Comparison of ENCODE assay signal across 20 cellular contexts in genomic region chr9:95036676-95037075, GRCh38.
DNase-seq lines count a peak whose midpoint lies in the region; ATAC-seq and TF ChIP-seq lines count a peak whose summit lies in the region.
"Had no signal": no experiment of that assay in that cellular context is flagged by ENCODE, and none has a peak within 500 bp of the region (broad histone marks: within the 10 kb centered on the region; RNA-seq: fewer than 3 reads in every experiment).

No MANE protein-coding gene starts in this region.

- H3K9ac ChIP-seq in PC-3 (ENCODE audit: low read length): no peak overlapping the region

- H3K4me3 ChIP-seq in ascending aorta: peak overlapping the region in 1 of 2 donors; percentile 14
- no peak overlapping the region for H3K4me3 ChIP-seq in skin epidermis
- no peak overlapping the region for H3K4me3 ChIP-seq in PC-3 (ENCODE audit: low read length)
- H3K4me3 ChIP-seq: adrenal gland, heart left ventricle had no signal

- no peak overlapping the region for H3K4me3 Mint-ChIP-seq in mesothelial cell of epicardium
- H3K4me3 Mint-ChIP-seq: activated CD4-positive, alpha-beta T cell treated with anti-CD3 and anti-CD28 coated beads for 36 hours; CD4-positive, alpha-beta memory T cell had no signal

- peak; percentile 64 for DNase-seq in Ammon's horn (ENCODE audit: low spot score)
- DNase-seq in ascending aorta (ENCODE audit: low spot score in 2 of 2): no peak
- DNase-seq in mesothelial cell of epicardium (ENCODE audit: low spot score in 2 of 2, unreplicated experiment in 2 of 2): no peak
- no peak for DNase-seq in stimulated activated CD4-positive, alpha-beta T cell treated with anti-CD3 and anti-CD28 coated beads, Interleukin-12 subunit alpha, Interleukin-12 subunit beta, amount 100 ng/mL, for 4 hours
- no peak for DNase-seq in PC-3
- DNase-seq in CD1c-positive myeloid dendritic cell (ENCODE audit: extremely low spot score): no peak
- no peak for DNase-seq in stimulated activated CD8-positive, alpha-beta memory T cell treated with anti-CD3 and anti-CD28 coated beads, Interleukin-4, amount 100 ng/mL, for 48 hours
- DNase-seq: activated CD4-positive, alpha-beta T cell treated with anti-CD3 and anti-CD28 coated beads for 36 hours; activated effector memory CD4-positive, alpha-beta T cell treated with Interleukin-2 at 50 U/mL for 16 hours; adrenal gland; caudate nucleus; CD4-positive, alpha-beta memory T cell; DMS53; effector CD4-positive, alpha-beta T cell; heart left ventricle; mesendoderm; NCI-H1417; NCI-H774; stimulated activated CD4-positive, alpha-beta T cell treated with anti-CD3 and anti-CD28 coated beads, Interleukin-4, amount 100 ng/mL, for 4 hours had no signal

- H3K4me1 ChIP-seq in ascending aorta: peaks cover 22 to 75% of the 10 kb centered on the region in 2 donors
- H3K4me1 ChIP-seq in PC-3 (ENCODE audit: insufficient read depth, low read length): peaks cover 20% of the 10 kb centered on the region

- H3K9me3 ChIP-seq in ascending aorta (no peaks in the 10 kb centered on the region), PC-3 (ENCODE audit: low read length) (no peaks in the 10 kb centered on the region)
- H3K9me3 ChIP-seq: adrenal gland, heart left ventricle had no signal

- POLR2A ChIA-PET in PC-3 (lab: Charles Lee; ENCODE audit: unreplicated experiment): no interaction called here

- BruUV-seq in PC-3 (replicated peaks; lab: Mats Ljungman, UMichigan): no TSS peak

- no peak for TF ChIP-seq CTCF in ascending aorta (IDR thresholded peaks at IDR 0.05)
- TF ChIP-seq CTCF in mesothelial cell of epicardium (IDR thresholded peaks at IDR 0.05; ENCODE audit: unreplicated experiment): no peak
- no peak for TF ChIP-seq CTCF in PC-3 (conservative IDR thresholded peaks at IDR 0.05; ENCODE audit: low read depth, low read length)

- H3K9me3 Mint-ChIP-seq in mesothelial cell of epicardium: no peaks in the 10 kb centered on the region
- H3K9me3 Mint-ChIP-seq: CD4-positive, alpha-beta memory T cell had no signal

- H3K27me3 Mint-ChIP-seq in mesothelial cell of epicardium (ENCODE audit: low read depth): no peaks in the 10 kb centered on the region
- H3K27me3 Mint-ChIP-seq: activated CD4-positive, alpha-beta T cell treated with anti-CD3 and anti-CD28 coated beads for 36 hours; CD4-positive, alpha-beta memory T cell had no signal

- no peaks in the 10 kb centered on the region for H3K9me2 ChIP-seq in PC-3 (replicated peaks; ENCODE audit: low read length)

- CTCF ChIA-PET in PC-3 (lab: Charles Lee): no interaction called here

- H3K27ac ChIP-seq in ascending aorta (peak overlapping the region; percentile 69 to 99), skin epidermis (peak overlapping the region in 11 of 21 experiments; percentile 18 to 85 (median 79)), PC-3 (ENCODE audit: low read length) (no peak overlapping the region)
- H3K27ac ChIP-seq: adrenal gland had no signal

- ATAC-seq in PC-3: no peak
- ATAC-seq: activated CD4-positive, alpha-beta T cell treated with anti-CD3 and anti-CD28 coated beads for 36 hours; heart left ventricle had no signal

- peaks cover 27% of the 10 kb centered on the region for H3K79me2 ChIP-seq in PC-3 (ENCODE audit: low read length)

- H3K36me3 Mint-ChIP-seq in mesothelial cell of epicardium: peaks cover 3% of the 10 kb centered on the region

- H3F3A ChIP-seq in PC-3 (ENCODE audit: low read length, unreplicated experiment): no peaks in the 10 kb centered on the region

- peaks cover 0 to 12% of the 10 kb centered on the region in 2 donors for H3K36me3 ChIP-seq in ascending aorta
- no peaks in the 10 kb centered on the region for H3K36me3 ChIP-seq in PC-3 (ENCODE audit: low read depth, low read length)
- H3K36me3 ChIP-seq: adrenal gland had no signal

- intact Hi-C loops in ascending aorta (cut with DNase I) (no loop called here), PC-3 (cut with micrococcal nuclease) (no loop called here)

- peaks cover 41% of the 10 kb centered on the region for H3K4me1 Mint-ChIP-seq in mesothelial cell of epicardium
- H3K4me1 Mint-ChIP-seq: activated CD4-positive, alpha-beta T cell treated with anti-CD3 and anti-CD28 coated beads for 36 hours; CD4-positive, alpha-beta memory T cell had no signal

- H3K4me2 ChIP-seq in PC-3 (ENCODE audit: low read length): no peak overlapping the region

- H3K27me3 ChIP-seq in ascending aorta (no peaks in the 10 kb centered on the region), PC-3 (ENCODE audit: low read length) (no peaks in the 10 kb centered on the region)
- H3K27me3 ChIP-seq: adrenal gland, heart left ventricle had no signal

- no peak overlapping the region for H2AFZ ChIP-seq in PC-3 (ENCODE audit: low read length)

- H4K20me1 ChIP-seq in PC-3 (ENCODE audit: low read length): no peaks in the 10 kb centered on the region

- H3K27ac Mint-ChIP-seq in mesothelial cell of epicardium: peak overlapping the region; percentile 80
- H3K27ac Mint-ChIP-seq: activated CD4-positive, alpha-beta T cell treated with anti-CD3 and anti-CD28 coated beads for 36 hours; CD4-positive, alpha-beta memory T cell had no signal
